Comparison of ENCODE assay signal across 33 cellular contexts in genomic region chr19:54947381-54947780, GRCh38. TPM values are rescaled to one million over a fixed set of nuclear protein-coding genes. Genes with fewer than 3 reads are reported as not detected.
"Had no signal": no experiment of that assay in that cellular context is flagged by ENCODE, and none has a peak within 500 bp of the region (broad histone marks: within the 10 kb centered on the region; RNA-seq: fewer than 3 reads in every experiment).

NLRP7 (minus strand) TSS chr19:54947530.

- H3K4me1 Mint-ChIP-seq: naive thymus-derived CD8-positive, alpha-beta T cell; nephron progenitor cell had no signal

- H3K4me3 Mint-ChIP-seq: naive thymus-derived CD8-positive, alpha-beta T cell; nephron progenitor cell; stimulated activated memory B cell treated with anti-CD40 and anti-IgM and Interleukin-4, amounts not matched to agents 10 μg/mL and 1 μg/mL and 100 μg/mL, for 72 hours had no signal

- H3K36me3 ChIP-seq: heart right ventricle, lower lobe of right lung, ovary, sigmoid colon, spleen, thoracic aorta, transverse colon, vagina had no signal

- H3K27me3 ChIP-seq: foreskin keratinocyte, ovary, sigmoid colon, transverse colon, vagina had no signal

- H3K27ac ChIP-seq: dorsolateral prefrontal cortex, epithelial cell of prostate, foreskin keratinocyte, heart right ventricle, lower lobe of right lung, ovary, psoas muscle, sigmoid colon, spleen, thoracic aorta, transverse colon, vagina had no signal

- H3K36me3 Mint-ChIP-seq: naive thymus-derived CD8-positive, alpha-beta T cell; stimulated activated memory B cell treated with anti-CD40 and anti-IgM and Interleukin-4, amounts not matched to agents 10 μg/mL and 1 μg/mL and 100 μg/mL, for 72 hours had no signal

- H3K27me3 Mint-ChIP-seq: stimulated activated memory B cell treated with anti-CD40 and anti-IgM and Interleukin-4, amounts not matched to agents 10 μg/mL and 1 μg/mL and 100 μg/mL, for 72 hours had no signal

- H3K4me3 ChIP-seq: dorsolateral prefrontal cortex, heart right ventricle, lower lobe of right lung, ovary, psoas muscle, sigmoid colon, spleen, thoracic aorta, transverse colon, vagina had no signal

- H3K9me3 Mint-ChIP-seq: naive thymus-derived CD8-positive, alpha-beta T cell; stimulated activated memory B cell treated with anti-CD40 and anti-IgM and Interleukin-4, amounts not matched to agents 10 μg/mL and 1 μg/mL and 100 μg/mL, for 72 hours had no signal

- H3K9me3 ChIP-seq: heart right ventricle, lower lobe of right lung, ovary, psoas muscle, sigmoid colon, spleen, thoracic aorta, transverse colon, vagina had no signal

- FAIRE-seq: colon, keratinocyte had no signal

- H3K27ac Mint-ChIP-seq: nephron progenitor cell; stimulated activated memory B cell treated with anti-CD40 and anti-IgM and Interleukin-4, amounts not matched to agents 10 μg/mL and 1 μg/mL and 100 μg/mL, for 72 hours had no signal

- DNase-seq: dorsolateral prefrontal cortex; effector CD4-positive, alpha-beta T cell; foreskin keratinocyte; glutamatergic neuron; heart right ventricle; hippocampal formation; left ventricle myocardium superior; lower lobe of right lung; naive thymus-derived CD8-positive, alpha-beta T cell; nephron progenitor cell; occipital lobe; ovary; posterior cingulate gyrus; psoas muscle; right cardiac atrium; sigmoid colon; spleen; stimulated activated CD4-positive, alpha-beta T cell treated with anti-CD3 and anti-CD28 coated beads, Interleukin-4, amount 100 ng/mL, for 4 hours; stimulated activated naive CD8-positive, alpha-beta T cell treated with anti-CD3 and anti-CD28 coated beads, Interleukin-15, Interleukin-2, amounts not matched to agents 100 U/mL and 50 U/mL, for 24 hours; substantia nigra; transverse colon had no signal

- H3K4me1 ChIP-seq: foreskin keratinocyte, lower lobe of right lung, psoas muscle, sigmoid colon, transverse colon, vagina had no signal

RNA-seq across cellular contexts. Expression of gene NLRP7, which starts in this region (rescaled TPM):
- total RNA-seq: esophagus mucosa; foreskin keratinocyte; heart right ventricle; left ventricle myocardium superior; mesenteric fat pad; myocyte; naive thymus-derived CD8-positive, alpha-beta T cell; occipital lobe; ovary; psoas muscle; renal cortical epithelial cell; right cardiac atrium; sigmoid colon; skeletal muscle tissue; thoracic aorta; transverse colon; ureter; vagina had no signal
- polyA plus RNA-seq: foreskin keratinocyte, heart right ventricle, keratinocyte, psoas muscle, right cardiac atrium had no signal
